17 cellular contexts compared by ENCODE assay signal in the genomic region with DNA sequence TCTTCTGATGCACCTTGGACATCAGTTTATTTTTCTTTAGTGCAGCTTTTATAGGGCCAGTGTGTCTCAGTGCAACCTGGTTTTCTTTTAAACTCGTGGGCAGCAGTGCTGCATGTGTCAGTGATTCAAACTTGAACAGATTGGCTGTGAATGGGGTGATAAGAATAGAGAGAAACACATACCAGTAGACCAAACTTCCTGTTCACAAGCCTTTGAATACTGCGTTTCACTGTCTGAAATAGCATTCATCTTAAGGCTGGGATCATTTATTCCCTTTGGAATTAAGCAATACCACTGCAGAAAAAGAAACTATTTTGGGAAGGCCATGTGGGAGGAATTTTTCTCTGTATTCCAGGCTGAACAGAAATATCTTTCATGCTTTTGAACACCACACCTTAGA. TPM values are rescaled to one million over a fixed set of nuclear protein-coding genes. Genes with fewer than 3 reads are reported as not detected.
DNase-seq lines count a peak whose midpoint lies in the region; ATAC-seq, FAIRE-seq and TF ChIP-seq lines count a peak whose summit lies in the region.
"Had no signal": no experiment of that assay in that cellular context is flagged by ENCODE, and none has a peak within 500 bp of the region (broad histone marks: within the 10 kb centered on the region; RNA-seq: fewer than 3 reads in every experiment).

No MANE protein-coding gene starts in this region.

- H3K27me3 Mint-ChIP-seq in osteocyte (ENCODE audit: unreplicated experiment) (no peaks in the 10 kb centered on the region), glutamatergic neuron (ENCODE audit: unreplicated experiment) (no peaks in the 10 kb centered on the region)
- H3K27me3 Mint-ChIP-seq: activated T-cell treated with anti-CD3 and anti-CD28 coated beads, Interleukin-2, amount 50 U/mL, for 24 hours had no signal

- H3K4me1 Mint-ChIP-seq in osteocyte (ENCODE audit: unreplicated experiment) (peaks cover 28% of the 10 kb centered on the region), glutamatergic neuron (ENCODE audit: low read depth, unreplicated experiment) (peaks cover 9% of the 10 kb centered on the region)

- peak overlapping the region; percentile 29; the same call in 1 of the 2 replicates for H3K9ac ChIP-seq in SK-N-SH

- ATAC-seq in gastroesophageal sphincter = peak; percentile 60
- ATAC-seq: GM12878 had no signal

- H3K9me2 ChIP-seq in SK-N-SH = no peaks in the 10 kb centered on the region
- H3K9me2 ChIP-seq in hepatocyte (replicated peaks; ENCODE audit: insufficient read depth) = no peaks in the 10 kb centered on the region

- H3K4me2 ChIP-seq in SK-N-SH = peak overlapping the region; percentile 44
- H3K4me2 ChIP-seq in hepatocyte = no peak overlapping the region

- no peak for TF ChIP-seq POLR2A in gastroesophageal sphincter (IDR thresholded peaks at IDR 0.05)

- H3K9me3 Mint-ChIP-seq in osteocyte (ENCODE audit: unreplicated experiment) (no peaks in the 10 kb centered on the region), glutamatergic neuron (ENCODE audit: unreplicated experiment) (no peaks in the 10 kb centered on the region)
- H3K9me3 Mint-ChIP-seq: activated T-cell treated with anti-CD3 and anti-CD28 coated beads, Interleukin-2, amount 50 U/mL, for 24 hours; immature natural killer cell had no signal

- no peaks in the 10 kb centered on the region for H3K27me3 ChIP-seq in SK-N-SH (ENCODE audit: insufficient read depth)
- no peaks in the 10 kb centered on the region for H3K27me3 ChIP-seq in gastroesophageal sphincter
- H3K27me3 ChIP-seq in hepatocyte = no peaks in the 10 kb centered on the region
- H3K27me3 ChIP-seq: dorsolateral prefrontal cortex had no signal

- CTCF ChIA-PET in SK-N-SH (lab: Yijun Ruan, JAX) (no interaction called here), GM10248 (lab: Yijun Ruan, JAX) (no interaction called here)

- H3K9me3 ChIP-seq in SK-N-SH = no peaks in the 10 kb centered on the region
- H3K9me3 ChIP-seq in gastroesophageal sphincter = no peaks in the 10 kb centered on the region
- H3K9me3 ChIP-seq in hepatocyte (ENCODE audit: low read depth) = no peaks in the 10 kb centered on the region

- DNase-seq in AG20443 (ENCODE audit: low spot score) (peak; percentile 53), SK-N-SH (no peak), osteocyte (ENCODE audit: extremely low spot score, unreplicated experiment) (no peak), GM10248 (ENCODE audit: extremely low spot score) (no peak), GM19239 (ENCODE audit: insufficient read length, low spot score) (no peak), hepatocyte (ENCODE audit: low spot score) (no peak), glutamatergic neuron (no peak)
- DNase-seq: activated T-cell treated with anti-CD3 and anti-CD28 coated beads, Interleukin-2, amount 50 U/mL, for 24 hours; C1 segment of cervical spinal cord; immature natural killer cell; NK-92 treated with Interleukin-12 subunit alpha and Interleukin-12 subunit beta, amount 100 ng/mL, for 24 hours; stimulated activated naive CD4-positive, alpha-beta T cell; T1000 had no signal

- H2AFZ ChIP-seq in SK-N-SH (ENCODE audit: low read depth) (no peak overlapping the region), hepatocyte (no peak overlapping the region)

- H3K27ac ChIP-seq in SK-N-SH (ENCODE audit: low read depth in 2 of 2, low read length in 1 of 2) = peak overlapping the region; percentile 34 to 50
- peak overlapping the region in 3 of 4 donors; percentile 65 to 66 (median 66) for H3K27ac ChIP-seq in gastroesophageal sphincter
- H3K27ac ChIP-seq in hepatocyte = no peak overlapping the region

- no peak for TF ChIP-seq RAD21 in SK-N-SH (IDR thresholded peaks at IDR 0.05; ENCODE audit: low read length)

- H4K20me1 ChIP-seq in SK-N-SH (ENCODE audit: insufficient read depth) (peaks cover 5% of the 10 kb centered on the region), hepatocyte (ENCODE audit: insufficient read depth, poor library complexity, severe bottlenecking) (peaks cover 11% of the 10 kb centered on the region)

- H3F3A ChIP-seq in SK-N-SH (replicated peaks; ENCODE audit: insufficient read depth) = peaks cover 35% of the 10 kb centered on the region

- H3K4me1 ChIP-seq in SK-N-SH (ENCODE audit: control insufficient read depth in 1 of 2, insufficient read depth in 2 of 2, low read depth in 1 of 2, low read length in 1 of 2) = peaks cover 2 to 22% of the 10 kb centered on the region in 2 experiments; a peak in 3 of 4 replicates
- peaks cover 16 to 51% (median 16%) of the 10 kb centered on the region in 3 donors for H3K4me1 ChIP-seq in gastroesophageal sphincter
- H3K4me1 ChIP-seq in hepatocyte (ENCODE audit: insufficient read depth) = no peaks in the 10 kb centered on the region

- H3K4me3 ChIP-seq in SK-N-SH (ENCODE audit: low read depth in 2 of 2, low read length in 1 of 2) = no peak overlapping the region
- H3K4me3 ChIP-seq in gastroesophageal sphincter = no peak overlapping the region
- no peak overlapping the region for H3K4me3 ChIP-seq in hepatocyte
- H3K4me3 ChIP-seq: GM12878, skin epidermis had no signal

- WGBS in SK-N-SH (ENCODE audit: low lambda C conversion rate) = 22% methylated on average over 2 of the region's 2 CpGs
- WGBS in gastroesophageal sphincter (ENCODE audit: low coverage in 1 of 2), 2 donors = 0 to 15% methylated on average over 2 of the region's 2 CpGs
- 31% methylated on average over 2 of the region's 2 CpGs for WGBS in hepatocyte (ENCODE audit: low lambda C conversion rate, missing lambda C conversion rate)

- POLR2A ChIA-PET in SK-N-SH (lab: Yijun Ruan, JAX) = no interaction called here
- POLR2A ChIA-PET in GM10248 (lab: Yijun Ruan, JAX) = no interaction called here

- no peak overlapping the region for H3K4me3 Mint-ChIP-seq in osteocyte (ENCODE audit: unreplicated experiment)
- no peak overlapping the region for H3K4me3 Mint-ChIP-seq in glutamatergic neuron (ENCODE audit: unreplicated experiment)
- H3K4me3 Mint-ChIP-seq: activated T-cell treated with anti-CD3 and anti-CD28 coated beads, Interleukin-2, amount 50 U/mL, for 24 hours; immature natural killer cell had no signal

- TF ChIP-seq CTCF in SK-N-SH (IDR thresholded peaks at IDR 0.05) (no peak), gastroesophageal sphincter (IDR thresholded peaks at IDR 0.05) (no peak), osteocyte (IDR thresholded peaks at IDR 0.05) (no peak), GM10248 (IDR thresholded peaks at IDR 0.05; ENCODE audit: control extremely low read depth, extremely low read depth, low read depth, missing control alignments) (no peak), hepatocyte (IDR thresholded peaks at IDR 0.05; ENCODE audit: poor library complexity) (no peak), glutamatergic neuron (IDR thresholded peaks at IDR 0.05; ENCODE audit: partially characterized antibody, unreplicated experiment) (no peak)

- no peak for FAIRE-seq in GM19239 (lab: Jason Lieb, UNC)
- FAIRE-seq: GM12878 had no signal

- TF ChIP-seq EP300 in SK-N-SH (IDR thresholded peaks at IDR 0.05; ENCODE audit: borderline replicate concordance in 1 of 2, low read depth in 1 of 2, low read length in 1 of 2) (no peak), gastroesophageal sphincter (IDR thresholded peaks at IDR 0.05) (no peak)

- H3K36me3 Mint-ChIP-seq in osteocyte (ENCODE audit: unreplicated experiment) (peaks cover 51% of the 10 kb centered on the region), glutamatergic neuron (ENCODE audit: unreplicated experiment) (no peaks in the 10 kb centered on the region)

- H3K79me2 ChIP-seq in SK-N-SH (ENCODE audit: insufficient read depth) (peaks cover 98% of the 10 kb centered on the region), hepatocyte (peaks cover 63% of the 10 kb centered on the region)

- H3K36me3 ChIP-seq in SK-N-SH (replicated peaks in 1 of 2; ENCODE audit: control insufficient read depth in 1 of 2, insufficient read depth in 2 of 2, low read length in 1 of 2) (peaks cover 10 to 65% of the 10 kb centered on the region in 2 experiments), gastroesophageal sphincter (peaks cover 0 to 22% of the 10 kb centered on the region in 2 donors), hepatocyte (replicated peaks; ENCODE audit: insufficient read depth, low read depth) (peaks cover 2% of the 10 kb centered on the region)

- H3K27ac Mint-ChIP-seq in osteocyte (ENCODE audit: unreplicated experiment) (peak overlapping the region; percentile 58), glutamatergic neuron (ENCODE audit: unreplicated experiment) (no peak overlapping the region)
- H3K27ac Mint-ChIP-seq: activated T-cell treated with anti-CD3 and anti-CD28 coated beads, Interleukin-2, amount 50 U/mL, for 24 hours had no signal

TF ChIP-seq in SK-N-SH, 30 proteins besides CTCF, POLR2A, EP300 and RAD21 (continues in another document):
- TF ChIP-seq, protein P1, sequence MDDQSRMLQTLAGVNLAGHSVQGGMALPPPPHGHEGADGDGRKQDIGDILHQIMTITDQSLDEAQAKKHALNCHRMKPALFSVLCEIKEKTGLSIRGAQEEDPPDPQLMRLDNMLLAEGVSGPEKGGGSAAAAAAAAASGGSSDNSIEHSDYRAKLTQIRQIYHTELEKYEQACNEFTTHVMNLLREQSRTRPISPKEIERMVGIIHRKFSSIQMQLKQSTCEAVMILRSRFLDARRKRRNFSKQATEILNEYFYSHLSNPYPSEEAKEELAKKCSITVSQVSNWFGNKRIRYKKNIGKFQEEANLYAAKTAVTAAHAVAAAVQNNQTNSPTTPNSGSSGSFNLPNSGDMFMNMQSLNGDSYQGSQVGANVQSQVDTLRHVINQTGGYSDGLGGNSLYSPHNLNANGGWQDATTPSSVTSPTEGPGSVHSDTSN (IDR thresholded peaks at IDR 0.05) = no peak

RNA-seq across cellular contexts. Expression of a gene that starts 51.7 kb away (rescaled TPM):
- polyA plus RNA-seq in SK-N-SH (2012; rRNA removed) (18.0 and 23.3 TPM in 2 replicates), hepatocyte (43.0 and 49.0 TPM in 2 replicates)
- polyA plus RNA-seq in SK-N-SH (2012; cell fraction: cytosol; rRNA removed) = 18.0 and 21.5 TPM in 2 replicates
- polyA plus RNA-seq in SK-N-SH (2012; cell fraction: nucleus; rRNA removed) = 36.7 and 73.8 TPM in 2 replicates
- total RNA-seq in gastroesophageal sphincter (100 to 1,000 TPM in 1 of 4 donors, 10 to 100 TPM in 3; 52.1 to 115 (median 77.4) TPM), osteocyte (134 and 138 TPM in 2 replicates), hepatocyte (52.0 and 52.7 TPM in 2 replicates), glutamatergic neuron (ENCODE audit: unreplicated experiment) (18.7 TPM)
